Comparison of ENCODE assay signal across 11 cellular contexts in the genomic region with DNA sequence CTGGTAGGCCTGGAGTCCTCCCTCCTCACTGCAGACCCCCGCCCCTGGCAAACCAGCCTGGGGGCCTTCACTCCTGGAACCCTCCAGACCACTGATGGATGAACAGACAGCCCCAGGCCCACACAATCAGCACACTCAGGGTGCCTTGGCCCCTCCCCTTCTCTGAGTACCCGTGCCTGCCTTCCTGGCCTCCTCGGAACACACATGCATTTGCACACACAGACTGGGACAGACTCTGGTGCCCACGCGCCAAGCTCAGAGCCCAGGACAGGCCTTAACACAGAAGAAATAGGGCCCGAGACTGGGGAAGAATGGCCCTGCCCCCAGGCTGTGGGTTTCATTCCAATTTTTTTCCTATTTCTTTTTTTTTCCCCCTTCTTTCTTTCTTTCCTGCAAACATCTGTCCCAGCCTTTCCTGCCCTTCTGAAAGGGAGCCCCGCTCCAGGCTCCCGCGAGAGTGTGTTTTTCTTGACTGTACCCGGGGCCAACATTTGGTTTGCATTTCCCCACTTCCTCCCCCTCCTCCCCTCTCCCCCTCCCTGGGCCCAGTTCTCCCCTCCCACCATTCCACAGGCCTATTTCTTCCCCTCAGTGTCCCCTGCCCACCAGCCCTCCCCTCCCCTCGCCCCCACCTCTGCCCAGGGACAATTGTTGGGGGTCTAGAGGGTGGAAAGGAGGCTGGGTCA. TPM values are rescaled to one million over a fixed set of nuclear protein-coding genes. Genes with fewer than 3 reads are reported as not detected.
A peak's percentile ranks its signal among the peaks of the same experiment; 100 is the strongest.
DNase-seq lines count a peak whose midpoint lies in the region; ATAC-seq and TF ChIP-seq lines count a peak whose summit lies in the region.
"Had no signal": no experiment of that assay in that cellular context is flagged by ENCODE, and none has a peak within 500 bp of the region (broad histone marks: within the 10 kb centered on the region; RNA-seq: fewer than 3 reads in every experiment).

No MANE protein-coding gene starts in this region.

- ATAC-seq in GM21423 (IDR thresholded peaks at IDR 0.05; ENCODE audit: unreplicated experiment) (no peak), HG03460 (IDR thresholded peaks at IDR 0.05; ENCODE audit: unreplicated experiment) (no peak)

- intact Hi-C loops in prostate gland (cut with DNase I) = no loop called here

- no peaks in the 10 kb centered on the region for H3K36me3 ChIP-seq in prostate gland

- no peak for TF ChIP-seq CTCF in AG04450 (IDR thresholded peaks at IDR 0.05; ENCODE audit: low read depth, low read length)
- no peak for TF ChIP-seq CTCF in RWPE1 (conservative IDR thresholded peaks at IDR 0.05; ENCODE audit: low read depth)
- TF ChIP-seq CTCF in prostate gland (IDR thresholded peaks at IDR 0.05) = no peak

- H3K4me3 ChIP-seq in AG04450 (ENCODE audit: low read depth, low read length) (peak overlapping the region; percentile 77), prostate gland (no peak overlapping the region)

- TF ChIP-seq POLR2A in prostate gland (IDR thresholded peaks at IDR 0.05) = no peak

- 25% methylated on average over 11 of the region's 11 CpGs for WGBS in prostate gland

- no peaks in the 10 kb centered on the region for H3K27me3 ChIP-seq in AG04450 (ENCODE audit: control insufficient read depth, insufficient read depth, low read length)
- no peaks in the 10 kb centered on the region for H3K27me3 ChIP-seq in prostate gland (replicated peaks; ENCODE audit: insufficient read depth)

- H3K27ac ChIP-seq in AG04450 (ENCODE audit: low read depth, low read length) (peak overlapping the region; percentile 81), RWPE1 (peak overlapping the region; percentile 73), prostate gland (peak overlapping the region; percentile 64 to 75)

- CTCF ChIA-PET in AG04450 (lab: Charles Lee) = interaction anchor here (0.5 to 1.5 kb wide), 3 partner anchors 10 to 403 kb away, joined by 3 to 9 read pairs (median 5); no protein-coding TSS in a partner anchor
- CTCF ChIA-PET in RWPE1 (lab: Yijun Ruan, JAX) = no interaction called here

- DNase-seq in AG04450 (ENCODE audit: low read depth, low spot score) (no peak), RWPE1 (ENCODE audit: low spot score) (no peak), fibroblast of peridontal ligament (ENCODE audit: extremely low read depth) (peak; percentile 86), prostate gland (ENCODE audit: low spot score) (no peak), RKO (ENCODE audit: low spot score) (no peak)
- DNase-seq in stimulated activated CD4-positive, alpha-beta T cell treated with anti-CD3 and anti-CD28 coated beads, Interleukin-4, amount 100 ng/mL, for 24 hours = no peak
- DNase-seq: activated naive CD4-positive, alpha-beta T cell treated with anti-CD3 and anti-CD28 coated beads, Interleukin-2, amount 50 U/mL, for 16 hours; CD8-positive, alpha-beta memory T cell; stimulated activated CD4-positive, alpha-beta T cell treated with anti-CD3 and anti-CD28 coated beads, Interleukin-4, amount 100 ng/mL, for 1 hour had no signal

- H3K4me1 ChIP-seq in prostate gland (replicated peaks) = no peaks in the 10 kb centered on the region

- H3K9me3 ChIP-seq in AG04450 (ENCODE audit: control insufficient read depth, insufficient read depth, low read length) (no peaks in the 10 kb centered on the region), prostate gland (no peaks in the 10 kb centered on the region)

- POLR2A ChIA-PET in AG04450 (lab: Yijun Ruan, JAX) (no interaction called here), RWPE1 (lab: Yijun Ruan, JAX; ENCODE audit: low non-redundant PET) (no interaction called here)

RNA-seq across cellular contexts. Expression of gene TNS1, which starts 0.6 kb away (rescaled TPM):
- polyA plus RNA-seq in AG04450 (2011; rRNA removed) = 19.7 and 27.9 TPM in 2 replicates
- polyA minus RNA-seq in AG04450 (2011; rRNA and poly(A)+ RNA removed) = 84.1 and 119 TPM in 2 replicates
- 100 to 1,000 TPM; 238 to 659 TPM for total RNA-seq in prostate gland
- polyA plus RNA-seq: CD8-positive, alpha-beta memory T cell had no signal
